Comparison of ENCODE assay signal across 13 cellular contexts in genomic region chr20:4805663-4806449, GRCh38. TPM values are rescaled to one million over a fixed set of nuclear protein-coding genes. Genes with fewer than 3 reads are reported as not detected.
A peak's percentile ranks its signal among the peaks of the same experiment; 100 is the strongest.
DNase-seq lines count a peak whose midpoint lies in the region; ATAC-seq and TF ChIP-seq lines count a peak whose summit lies in the region.
"Had no signal": no experiment of that assay in that cellular context is flagged by ENCODE, and none has a peak within 500 bp of the region (broad histone marks: within the 10 kb centered on the region; RNA-seq: fewer than 3 reads in every experiment).

No MANE protein-coding gene starts in this region.

- H3K4me3 ChIP-seq in neutrophil (ENCODE audit: low read depth in 1 of 2, low read length in 1 of 2) = no peak overlapping the region
- H3K4me3 ChIP-seq: gastroesophageal sphincter, GM23338 had no signal

- peaks cover 96 to 98% of the 10 kb centered on the region in 2 experiments for H3K4me1 ChIP-seq in neutrophil (ENCODE audit: control insufficient read depth in 1 of 2, insufficient read depth in 1 of 2, low read depth in 1 of 2, low read length in 1 of 2)

- H3K9me3 Mint-ChIP-seq in CD4-positive, alpha-beta T cell = no peaks in the 10 kb centered on the region
- no peaks in the 10 kb centered on the region for H3K9me3 Mint-ChIP-seq in dendritic cell treated with granulocyte-macrophage colony-stimulating factor and Interleukin-4, amounts not matched to agents 40 ng/mL and 50 ng/mL, for 4 days
- H3K9me3 Mint-ChIP-seq: GM23338 had no signal

- peaks cover 54% of the 10 kb centered on the region for H3K4me1 Mint-ChIP-seq in CD4-positive, alpha-beta T cell (ENCODE audit: low read depth)
- peaks cover 74% of the 10 kb centered on the region for H3K4me1 Mint-ChIP-seq in dendritic cell treated with granulocyte-macrophage colony-stimulating factor and Interleukin-4, amounts not matched to agents 40 ng/mL and 50 ng/mL, for 4 days (ENCODE audit: low read depth)

- intact Hi-C loops in CD4-positive, alpha-beta T cell (cut with DNase I, micrococcal nuclease) = no loop called here
- intact Hi-C loops in dendritic cell treated with granulocyte-macrophage colony-stimulating factor and Interleukin-4, amounts not matched to agents 40 ng/mL and 50 ng/mL, for 4 days (cut with micrococcal nuclease) = no loop called here

- no peaks in the 10 kb centered on the region for H3K9me3 ChIP-seq in CD4-positive, alpha-beta T cell (ENCODE audit: control insufficient read depth, low read length)
- H3K9me3 ChIP-seq in neutrophil = no peaks in the 10 kb centered on the region
- H3K9me3 ChIP-seq: gastroesophageal sphincter had no signal

- H3K4me3 Mint-ChIP-seq in CD4-positive, alpha-beta T cell = no peak overlapping the region
- H3K4me3 Mint-ChIP-seq in dendritic cell treated with granulocyte-macrophage colony-stimulating factor and Interleukin-4, amounts not matched to agents 40 ng/mL and 50 ng/mL, for 4 days = no peak overlapping the region
- H3K4me3 Mint-ChIP-seq: GM23338 had no signal

- CTCF ChIA-PET in CD4-positive, alpha-beta T cell (lab: Charles Lee) = no interaction called here

- no peaks in the 10 kb centered on the region for H3K27me3 Mint-ChIP-seq in CD4-positive, alpha-beta T cell
- no peaks in the 10 kb centered on the region for H3K27me3 Mint-ChIP-seq in dendritic cell treated with granulocyte-macrophage colony-stimulating factor and Interleukin-4, amounts not matched to agents 40 ng/mL and 50 ng/mL, for 4 days

- H3K27me3 ChIP-seq in CD4-positive, alpha-beta T cell (ENCODE audit: control insufficient read depth, insufficient read depth, low read length) = no peaks in the 10 kb centered on the region
- no peaks in the 10 kb centered on the region for H3K27me3 ChIP-seq in neutrophil
- H3K27me3 ChIP-seq: gastroesophageal sphincter had no signal

- no peak for TF ChIP-seq CTCF in CD4-positive, alpha-beta T cell (IDR thresholded peaks at IDR 0.05)
- TF ChIP-seq CTCF in neutrophil (IDR thresholded peaks at IDR 0.05) = no peak

- H3K36me3 ChIP-seq in neutrophil = peaks cover 90% of the 10 kb centered on the region

- no peak for DNase-seq in CD4-positive, alpha-beta T cell
- DNase-seq in HK-2 (ENCODE audit: unreplicated experiment) (peak; percentile 29), NCI-H2107 treated with DMSO at 0.1 percent for 48 hours (lab: John Stamatoyannopoulos, UW; ENCODE audit: unreplicated experiment) (no peak), HUDEP-2 (lab: John Stamatoyannopoulos, UW; ENCODE audit: unreplicated experiment in 76 of 76) (no peak)
- DNase-seq: central memory CD4-positive, alpha-beta T cell; mesenchymal stem cell; NCI-H2171 treated with DMSO at 0.1 percent for 48 hours; SHP77 treated with DMSO at 0.1 percent for 48 hours had no signal

- peak overlapping the region; percentile 70 for H3K27ac Mint-ChIP-seq in CD4-positive, alpha-beta T cell
- peak overlapping the region; percentile 52 for H3K27ac Mint-ChIP-seq in dendritic cell treated with granulocyte-macrophage colony-stimulating factor and Interleukin-4, amounts not matched to agents 40 ng/mL and 50 ng/mL, for 4 days
- H3K27ac Mint-ChIP-seq: GM23338 had no signal

- POLR2A ChIA-PET in CD4-positive, alpha-beta T cell (lab: Charles Lee) = no interaction called here

- ATAC-seq in CD4-positive, alpha-beta T cell (ENCODE audit: poor library complexity) = no peak
- ATAC-seq in HG03432 (IDR thresholded peaks at IDR 0.05; ENCODE audit: unreplicated experiment) = no peak
- ATAC-seq: gastroesophageal sphincter, GM23338 had no signal

- H3K27ac ChIP-seq in CD4-positive, alpha-beta T cell (ENCODE audit: low read depth, low read length) = no peak overlapping the region
- H3K27ac ChIP-seq in neutrophil = peak overlapping the region; percentile 100

- peaks cover 53% of the 10 kb centered on the region for H3K36me3 Mint-ChIP-seq in CD4-positive, alpha-beta T cell (ENCODE audit: low read depth)
- H3K36me3 Mint-ChIP-seq in dendritic cell treated with granulocyte-macrophage colony-stimulating factor and Interleukin-4, amounts not matched to agents 40 ng/mL and 50 ng/mL, for 4 days (ENCODE audit: low read depth) = peaks cover 91% of the 10 kb centered on the region

RNA-seq across cellular contexts. Expression of gene RASSF2, which starts 17.6 kb away (rescaled TPM):
- 10 to 100 TPM; 19.7 to 20.0 TPM for total RNA-seq in CD4-positive, alpha-beta T cell
